Comparison of ENCODE assay signal across 13 cellular contexts in the genomic region with DNA sequence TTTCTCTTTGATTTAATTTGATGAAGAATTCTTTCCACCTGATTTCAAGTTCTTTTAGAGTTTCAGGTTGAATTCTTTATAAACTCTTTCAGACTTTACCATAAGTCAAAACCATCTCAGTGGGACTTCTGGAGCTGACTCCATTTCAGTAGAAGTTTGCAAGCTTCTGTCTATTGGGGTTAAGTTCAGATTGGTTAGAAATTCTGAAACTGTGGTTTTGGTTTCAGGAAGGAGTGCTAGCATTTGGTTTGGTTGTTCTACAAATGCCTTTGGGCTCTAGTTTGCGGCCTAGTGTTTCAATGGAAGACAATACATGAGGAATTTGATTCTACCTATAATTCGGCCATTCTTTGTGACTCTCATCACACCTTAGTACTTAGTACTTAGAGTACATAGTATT.
DNase-seq lines count a peak whose midpoint lies in the region; ATAC-seq and TF ChIP-seq lines count a peak whose summit lies in the region.
"Had no signal": no experiment of that assay in that cellular context is flagged by ENCODE, and none has a peak within 500 bp of the region (broad histone marks: within the 10 kb centered on the region; RNA-seq: fewer than 3 reads in every experiment).

No MANE protein-coding gene starts in this region.

- no peak for TF ChIP-seq CTCF in GM10266 (IDR thresholded peaks at IDR 0.05; ENCODE audit: control insufficient read depth, insufficient read depth, low read depth, missing control alignments)

- TF ChIP-seq POLR2A in erythroblast (IDR thresholded peaks at IDR 0.05; ENCODE audit: low read length) = no peak

- ATAC-seq in GM19372 (IDR thresholded peaks at IDR 0.05; ENCODE audit: low read depth, unreplicated experiment) (peak; percentile 54), HG02610 (IDR thresholded peaks at IDR 0.05; ENCODE audit: unreplicated experiment) (peak; percentile 78), HG03378 (IDR thresholded peaks at IDR 0.05; ENCODE audit: unreplicated experiment) (peak; percentile 77)

- DNase-seq in GM10266 (ENCODE audit: extremely low spot score) = peak; percentile 4
- DNase-seq in erythroblast (lab: John Stamatoyannopoulos, UW) = no peak
- DNase-seq in mucosa of gallbladder (ENCODE audit: low spot score) = no peak
- no peak for DNase-seq in C1 segment of cervical spinal cord (lab: John Stamatoyannopoulos, UW)
- DNase-seq in NCI-H748 treated with DMSO at 0.1 percent for 48 hours (lab: John Stamatoyannopoulos, UW) = no peak
- DNase-seq: activated CD4-positive, alpha-beta T cell treated with anti-CD3 and anti-CD28 coated beads for 4 hours; mesendoderm; NCI-H2227 treated with DMSO at 0.1 percent for 48 hours; spleen; transverse colon had no signal
